24 cellular contexts compared by ENCODE assay signal in the genomic region with DNA sequence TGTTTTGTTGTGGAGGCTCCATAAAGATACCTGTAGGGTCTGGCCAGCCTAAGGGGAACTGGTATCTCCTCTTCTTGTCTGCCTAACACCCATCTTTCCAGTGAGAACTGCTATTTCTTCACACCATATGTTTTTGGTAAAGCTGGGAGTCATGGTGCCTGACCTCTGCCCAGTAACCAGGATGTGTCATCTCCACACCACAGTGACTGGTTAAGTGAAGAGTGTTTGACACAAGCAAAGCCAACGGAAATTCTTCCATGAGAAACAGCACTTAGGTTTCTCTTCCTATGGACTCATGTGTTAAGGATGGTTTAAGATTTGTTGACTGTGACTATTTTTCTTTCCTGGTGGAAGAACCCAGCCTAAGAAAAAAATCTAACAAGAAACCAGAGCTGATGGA.
DNase-seq lines count a peak whose midpoint lies in the region; ATAC-seq and TF ChIP-seq lines count a peak whose summit lies in the region.
"Had no signal": no experiment of that assay in that cellular context is flagged by ENCODE, and none has a peak within 500 bp of the region (broad histone marks: within the 10 kb centered on the region; RNA-seq: fewer than 3 reads in every experiment).

No MANE protein-coding gene starts in this region.

- no peak overlapping the region for H2AFZ ChIP-seq in osteoblast (ENCODE audit: low read length)

- TF ChIP-seq CTCF in BJ (IDR thresholded peaks at IDR 0.05; ENCODE audit: insufficient read depth, low read depth, low read length) (no peak), choroid plexus epithelial cell (conservative IDR thresholded peaks at IDR 0.05; ENCODE audit: low read depth, low read length) (no peak), osteoblast (IDR thresholded peaks at IDR 0.05; ENCODE audit: extremely low read depth, low read depth, low read length) (no peak)

- H3K27me3 ChIP-seq in BJ (ENCODE audit: control insufficient read depth, insufficient read depth, low read length) (no peaks in the 10 kb centered on the region), osteoblast (ENCODE audit: insufficient read depth, low read length) (no peaks in the 10 kb centered on the region)
- H3K27me3 ChIP-seq: cardiac muscle cell, gastrocnemius medialis, uterus had no signal

- H3K27ac Mint-ChIP-seq in activated T-helper 1 cell treated with anti-CD3 and anti-CD28 coated beads, Interleukin-12 subunit alpha, Interleukin-12 subunit beta, Interleukin-2, Interleukin-4 antibody, amounts not matched to agents 30 ng/mL and 10 ng/mL and 1 ng/mL, durations not matched to agents 14 hours and 24 hours and 36 hours, result no peak overlapping the region
- H3K27ac Mint-ChIP-seq: CD4-positive, alpha-beta T cell; T-helper 1 cell treated with Interleukin-12 subunit alpha and Interleukin-12 subunit beta and Interleukin-4 antibody, amounts not matched to agents 30 μg/mL and 1 μg/mL, for 36 hours had no signal

- H3K27me3 Mint-ChIP-seq in activated T-helper 1 cell treated with anti-CD3 and anti-CD28 coated beads, Interleukin-12 subunit alpha, Interleukin-12 subunit beta, Interleukin-2, Interleukin-4 antibody, amounts not matched to agents 30 ng/mL and 10 ng/mL and 1 ng/mL, durations not matched to agents 14 hours and 24 hours and 36 hours (ENCODE audit: insufficient read depth), result peaks cover 2% of the 10 kb centered on the region
- H3K27me3 Mint-ChIP-seq: CD4-positive, alpha-beta T cell had no signal

- H3K4me3 ChIP-seq in BJ (ENCODE audit: low read depth, low read length) (no peak overlapping the region), choroid plexus epithelial cell (ENCODE audit: low read depth, low read length) (no peak overlapping the region), osteoblast (ENCODE audit: insufficient read depth, low read length) (no peak overlapping the region)
- H3K4me3 ChIP-seq: cardiac muscle cell, gastrocnemius medialis, GM12878, uterus had no signal

- no peak overlapping the region for H3K27ac ChIP-seq in osteoblast (ENCODE audit: low read depth, low read length)
- H3K27ac ChIP-seq: cardiac muscle cell, gastrocnemius medialis, uterus had no signal

- POLR2A ChIA-PET in BJ (lab: Charles Lee), result no interaction called here

- no peaks in the 10 kb centered on the region for H3K4me1 Mint-ChIP-seq in activated T-helper 1 cell treated with anti-CD3 and anti-CD28 coated beads, Interleukin-12 subunit alpha, Interleukin-12 subunit beta, Interleukin-2, Interleukin-4 antibody, amounts not matched to agents 30 ng/mL and 10 ng/mL and 1 ng/mL, durations not matched to agents 14 hours and 24 hours and 36 hours (ENCODE audit: low read depth)

- DNase-seq in BJ (ENCODE audit: low read depth) (peak; percentile 10), HT1080 (ENCODE audit: low read depth) (peak; percentile 59), choroid plexus epithelial cell (ENCODE audit: low read depth) (peak; percentile 10), osteoblast (ENCODE audit: insufficient read length, low spot score, missing footprints) (peak; percentile 36), T-helper 2 cell (no peak), mucosa of gallbladder (ENCODE audit: low spot score) (no peak)
- DNase-seq in activated T-helper 1 cell treated with anti-CD3 and anti-CD28 coated beads, Interleukin-12 subunit alpha, Interleukin-12 subunit beta, Interleukin-2, Interleukin-4 antibody, amounts not matched to agents 30 ng/mL and 10 ng/mL and 1 ng/mL, durations not matched to agents 14 hours and 24 hours and 36 hours (ENCODE audit: low spot score), result no peak
- DNase-seq: ACHN; activated CD4-positive, alpha-beta T cell treated with anti-CD3 and anti-CD28 coated beads, Interleukin-2, amount 50 U/mL, for 4 hours; activated effector memory CD4-positive, alpha-beta T cell treated with anti-CD3 and anti-CD28 coated beads, Interleukin-2, amount 50 U/mL, for 16 hours; CD4-positive, alpha-beta T cell; dermis blood vessel endothelial cell; gastrocnemius medialis; GF-D8; hypothalamus; NCI-H1436; stimulated activated CD8-positive, alpha-beta memory T cell treated with anti-CD3 and anti-CD28 coated beads, Interleukin-4, amount 100 ng/mL, for 48 hours; uterus had no signal

- intact Hi-C loops in activated T-helper 1 cell treated with anti-CD3 and anti-CD28 coated beads, Interleukin-12 subunit alpha, Interleukin-12 subunit beta, Interleukin-2, Interleukin-4 antibody, amounts not matched to agents 30 ng/mL and 10 ng/mL and 1 ng/mL, durations not matched to agents 14 hours and 24 hours and 36 hours (cut with micrococcal nuclease), result no loop called here

- no peaks in the 10 kb centered on the region for H3K79me2 ChIP-seq in osteoblast (ENCODE audit: insufficient read depth, low read length)

- no peak for ATAC-seq in HG02610 (IDR thresholded peaks at IDR 0.05; ENCODE audit: unreplicated experiment)
- ATAC-seq: gastrocnemius medialis, GM12878, Panc1, sciatic nerve had no signal

- no peaks in the 10 kb centered on the region for H3K36me3 Mint-ChIP-seq in activated T-helper 1 cell treated with anti-CD3 and anti-CD28 coated beads, Interleukin-12 subunit alpha, Interleukin-12 subunit beta, Interleukin-2, Interleukin-4 antibody, amounts not matched to agents 30 ng/mL and 10 ng/mL and 1 ng/mL, durations not matched to agents 14 hours and 24 hours and 36 hours (ENCODE audit: low read depth)

- H4K20me1 ChIP-seq in osteoblast (ENCODE audit: insufficient read depth, low read length), result no peaks in the 10 kb centered on the region

- H3K36me3 ChIP-seq in BJ (ENCODE audit: control insufficient read depth, insufficient read depth, low read length) (no peaks in the 10 kb centered on the region), osteoblast (ENCODE audit: insufficient read depth, low read length) (no peaks in the 10 kb centered on the region)
- H3K36me3 ChIP-seq: cardiac muscle cell, gastrocnemius medialis, uterus had no signal

- H3K4me3 Mint-ChIP-seq in activated T-helper 1 cell treated with anti-CD3 and anti-CD28 coated beads, Interleukin-12 subunit alpha, Interleukin-12 subunit beta, Interleukin-2, Interleukin-4 antibody, amounts not matched to agents 30 ng/mL and 10 ng/mL and 1 ng/mL, durations not matched to agents 14 hours and 24 hours and 36 hours, result no peak overlapping the region
- H3K4me3 Mint-ChIP-seq: CD4-positive, alpha-beta T cell; T-helper 1 cell treated with Interleukin-12 subunit alpha and Interleukin-12 subunit beta and Interleukin-4 antibody, amounts not matched to agents 30 μg/mL and 1 μg/mL, for 36 hours had no signal

- H3K9me3 ChIP-seq in osteoblast (ENCODE audit: low read depth, low read length), result no peaks in the 10 kb centered on the region
- H3K9me3 ChIP-seq: gastrocnemius medialis, uterus had no signal

- no peaks in the 10 kb centered on the region for H3K9me3 Mint-ChIP-seq in activated T-helper 1 cell treated with anti-CD3 and anti-CD28 coated beads, Interleukin-12 subunit alpha, Interleukin-12 subunit beta, Interleukin-2, Interleukin-4 antibody, amounts not matched to agents 30 ng/mL and 10 ng/mL and 1 ng/mL, durations not matched to agents 14 hours and 24 hours and 36 hours

- no peaks in the 10 kb centered on the region for H3K4me1 ChIP-seq in osteoblast (ENCODE audit: insufficient read depth, low read length)
- H3K4me1 ChIP-seq: gastrocnemius medialis, uterus had no signal

- CTCF ChIA-PET in BJ (lab: Yijun Ruan, JAX), result interaction anchor here (1.2 kb wide), 1 partner anchor 9 kb away, joined by 4 read pairs; no protein-coding TSS in a partner anchor

- H3K4me2 ChIP-seq in osteoblast (ENCODE audit: insufficient read depth, low read length), result no peak overlapping the region

Comparison
In these comparisons a context has a peak if more than half of its experiments do, and no peak if none do; other contexts are left out.
1. DNase-seq: peak in BJ (single experiment), HT1080 (single experiment), choroid plexus epithelial cell (single experiment) and osteoblast (single experiment); none in activated T-helper 1 cell treated with anti-CD3 and anti-CD28 coated beads, Interleukin-12 subunit alpha, Interleukin-12 subunit beta, Interleukin-2, Interleukin-4 antibody, amounts not matched to agents 30 ng/mL and 10 ng/mL and 1 ng/mL, durations not matched to agents 14 hours and 24 hours and 36 hours (single experiment), T-helper 2 cell (0 of 5) and mucosa of gallbladder (single experiment).